Comparison of ENCODE assay signal across 15 cellular contexts in genomic region chr20:4062721-4063606, GRCh38. TPM values are rescaled to one million over a fixed set of nuclear protein-coding genes. Genes with fewer than 3 reads are reported as not detected.
DNase-seq lines count a peak whose midpoint lies in the region; ATAC-seq and TF ChIP-seq lines count a peak whose summit lies in the region.
"Had no signal": no experiment of that assay in that cellular context is flagged by ENCODE, and none has a peak within 500 bp of the region (broad histone marks: within the 10 kb centered on the region; RNA-seq: fewer than 3 reads in every experiment).

No MANE protein-coding gene starts in this region.

- H3K9me3 ChIP-seq in right cardiac atrium (ENCODE audit: control insufficient read depth, low read length): no peaks in the 10 kb centered on the region
- no peaks in the 10 kb centered on the region for H3K9me3 ChIP-seq in neutrophil
- no peaks in the 10 kb centered on the region for H3K9me3 ChIP-seq in aorta (ENCODE audit: control insufficient read depth, low read length)
- H3K9me3 ChIP-seq: prostate gland had no signal

- peak overlapping the region in 3 of 5 experiments; percentile 80 to 83 (median 80) for H3K27ac Mint-ChIP-seq in brain

- peaks cover 28% of the 10 kb centered on the region for H3K4me1 Mint-ChIP-seq in brain

- intact Hi-C loops in right cardiac atrium (cut with DNase I): no loop called here
- intact Hi-C loops in left cardiac atrium (cut with DNase I): loop anchor here in 1 of 2 donors (10.0 kb wide), 1 partner anchor 48 kb away; the partner anchor contains the start of gene RNF24
- intact Hi-C loops in aorta (cut with DNase I): no loop called here

- no peaks in the 10 kb centered on the region for H3K36me3 Mint-ChIP-seq in brain

- H3K9me3 Mint-ChIP-seq in brain: peaks cover 0 to 4% (median 0%) of the 10 kb centered on the region in 5 experiments

- H3K36me3 ChIP-seq in neutrophil (no peaks in the 10 kb centered on the region), aorta (ENCODE audit: control insufficient read depth in 1 of 2, insufficient read depth in 2 of 2, low read length in 1 of 2) (no peaks in the 10 kb centered on the region)
- H3K36me3 ChIP-seq: prostate gland had no signal

- no peak for ATAC-seq in right cardiac atrium
- ATAC-seq in left cardiac atrium: no peak
- no peak for ATAC-seq in aorta (ENCODE audit: low FRiP score)
- no peak for ATAC-seq in GM18498 (IDR thresholded peaks at IDR 0.05; ENCODE audit: unreplicated experiment)

- DNase-seq in right cardiac atrium: peak in 1 of 3 donors; percentile 37
- no peak for DNase-seq in left cardiac atrium
- DNase-seq in aorta: no peak
- DNase-seq in putamen (ENCODE audit: low spot score): no peak
- DNase-seq in dermis blood vessel endothelial cell: no peak
- DNase-seq: activated T-cell treated with anti-CD3 and anti-CD28 coated beads, Interleukin-2, amount 50 U/mL, for 1 hour; DMS79; GOT3; NCI-H1105 treated with DMSO at 0.1 percent for 48 hours; NCI-H524 treated with DMSO at 0.1 percent for 48 hours; SHP77 had no signal

- H3K27me3 ChIP-seq in right cardiac atrium (ENCODE audit: control insufficient read depth, insufficient read depth) (no peaks in the 10 kb centered on the region), neutrophil (no peaks in the 10 kb centered on the region), aorta (ENCODE audit: control insufficient read depth in 1 of 2, insufficient read depth in 2 of 2, low read length in 1 of 2) (no peaks in the 10 kb centered on the region)

- H3K4me1 ChIP-seq in right cardiac atrium (ENCODE audit: control insufficient read depth, insufficient read depth, low read length): peaks cover 8% of the 10 kb centered on the region
- H3K4me1 ChIP-seq in neutrophil (ENCODE audit: control insufficient read depth in 1 of 2, insufficient read depth in 1 of 2, low read depth in 1 of 2, low read length in 1 of 2): peaks cover 87 to 88% of the 10 kb centered on the region in 2 experiments
- H3K4me1 ChIP-seq in aorta (ENCODE audit: control insufficient read depth in 1 of 2, insufficient read depth in 2 of 2, low read length in 2 of 2): peaks cover 0 to 4% of the 10 kb centered on the region in 2 donors

- WGBS in right cardiac atrium: 55% methylated on average over 6 of the region's 6 CpGs
- WGBS in aorta, 2 donors: 68 to 76% methylated on average over 6 of the region's 6 CpGs

- H3K4me3 ChIP-seq in right cardiac atrium (ENCODE audit: low read length) (no peak overlapping the region), neutrophil (ENCODE audit: low read depth in 1 of 2, low read length in 1 of 2) (no peak overlapping the region), aorta (ENCODE audit: low read length in 2 of 2) (no peak overlapping the region)
- H3K4me3 ChIP-seq: prostate gland had no signal

- no peak for TF ChIP-seq CTCF in brain (conservative IDR thresholded peaks at IDR 0.05)
- TF ChIP-seq CTCF in neutrophil (IDR thresholded peaks at IDR 0.05): no peak

- no peak overlapping the region for H3K4me3 Mint-ChIP-seq in brain

- peak overlapping the region; percentile 82 for H3K27ac ChIP-seq in right cardiac atrium (ENCODE audit: low read length)
- H3K27ac ChIP-seq in neutrophil: peak overlapping the region; percentile 89
- peak overlapping the region; percentile 55 to 62 for H3K27ac ChIP-seq in aorta (ENCODE audit: low read depth in 1 of 2, low read length in 2 of 2)

- peaks cover 5% of the 10 kb centered on the region for H3K27me3 Mint-ChIP-seq in brain

RNA-seq across cellular contexts. Expression of gene RNF24, which starts 47.6 kb away (rescaled TPM):
- total RNA-seq in right cardiac atrium: 1 to 10 TPM; 5.6 to 8.6 (median 6.8) TPM
- polyA plus RNA-seq in right cardiac atrium: 1.8 TPM
- 10 to 100 TPM; 10.5 to 13.0 TPM for total RNA-seq in left cardiac atrium
- 14.5 TPM for polyA plus RNA-seq in brain (ENCODE audit: insufficient read depth, low read depth, low replicate concordance)
- total RNA-seq in aorta: 10 to 100 TPM; 44.5 to 57.6 TPM
- polyA plus RNA-seq in aorta: 10 to 100 TPM in 1 of 2 donors, 1 to 10 TPM in 1; 4.1 to 14.8 TPM
- total RNA-seq in dermis blood vessel endothelial cell: 2.9 and 3.3 TPM in 2 replicates
